8 cellular contexts compared by ENCODE assay signal in the genomic region with DNA sequence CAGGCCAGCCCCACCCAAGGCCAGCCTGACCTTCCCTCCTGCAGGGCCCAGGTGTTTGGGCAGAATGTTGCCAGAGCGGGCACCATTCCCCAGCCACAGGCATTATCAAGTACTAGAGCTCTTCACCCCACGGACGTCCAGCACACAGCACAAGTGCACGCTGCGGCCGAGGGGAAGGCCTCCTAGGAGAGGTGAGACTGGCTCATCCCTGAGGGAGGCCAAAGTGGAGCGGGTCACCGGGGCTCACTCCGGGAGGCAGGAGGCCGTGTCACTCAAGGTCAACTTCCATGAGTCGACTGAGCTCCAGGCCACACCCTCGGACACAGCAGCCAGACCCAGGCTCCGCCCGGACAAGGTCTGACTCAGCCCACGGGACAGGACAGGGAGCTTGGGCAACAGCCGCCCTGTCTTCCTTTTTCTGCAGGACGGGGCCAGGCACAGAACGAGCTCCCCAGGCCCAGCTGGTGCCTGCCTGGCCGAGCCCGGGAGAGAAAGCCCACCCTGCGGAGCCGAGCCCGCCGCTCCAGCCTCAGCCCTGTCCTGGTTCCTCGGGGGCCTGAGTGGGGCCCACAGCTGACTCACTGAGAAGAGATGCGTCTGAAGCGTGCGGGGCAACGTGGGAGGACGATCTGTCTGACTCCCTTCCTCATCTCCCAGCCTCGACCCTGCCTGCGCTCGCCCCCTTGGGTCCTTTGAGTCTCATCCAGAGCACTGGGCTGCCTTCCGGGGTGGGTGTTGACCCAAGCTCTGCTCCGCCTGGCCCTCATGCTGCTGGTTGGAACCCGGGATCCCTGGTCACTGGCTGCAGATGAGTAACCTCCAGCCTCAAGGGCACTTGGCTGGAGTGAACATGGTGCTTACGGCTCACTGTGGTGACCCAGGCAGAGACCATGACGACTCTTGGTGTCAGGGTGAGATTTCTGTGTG. TPM values are rescaled to one million over a fixed set of nuclear protein-coding genes. Genes with fewer than 3 reads are reported as not detected.
DNase-seq lines count a peak whose midpoint lies in the region; ATAC-seq, FAIRE-seq and TF ChIP-seq lines count a peak whose summit lies in the region.

No MANE protein-coding gene starts in this region.

- H3K27ac Mint-ChIP-seq in CD4-positive, alpha-beta memory T cell: peak overlapping the region in 1 of 7 donors; percentile 18
- no peak overlapping the region for H3K27ac Mint-ChIP-seq in activated T-cell treated with anti-CD3 and anti-CD28 coated beads, Interleukin-2, amount 50 U/mL, for 72 hours

- peaks cover 0 to 15% of the 10 kb centered on the region in 2 donors for H3K27me3 Mint-ChIP-seq in CD4-positive, alpha-beta memory T cell
- peaks cover 11% of the 10 kb centered on the region for H3K27me3 Mint-ChIP-seq in activated T-cell treated with anti-CD3 and anti-CD28 coated beads, Interleukin-2, amount 50 U/mL, for 72 hours (ENCODE audit: low read depth)

- ATAC-seq in activated T-cell treated with anti-CD3 and anti-CD28 coated beads, Interleukin-2, amount 50 U/mL, for 72 hours (replicated peaks in 1 of 2): no peak

- H3K9me3 Mint-ChIP-seq in CD4-positive, alpha-beta memory T cell: peaks cover 0 to 2% (median 0%) of the 10 kb centered on the region in 8 donors
- no peaks in the 10 kb centered on the region for H3K9me3 Mint-ChIP-seq in activated T-cell treated with anti-CD3 and anti-CD28 coated beads, Interleukin-2, amount 50 U/mL, for 72 hours

- H3K4me3 ChIP-seq in astrocyte of the spinal cord (ENCODE audit: low read depth, low read length) (no peak overlapping the region), thyroid gland (replicated peaks in 1 of 3) (no peak overlapping the region)
- H3K4me3 ChIP-seq in CD4-positive, alpha-beta memory T cell (ENCODE audit: low read length in 2 of 2): no peak overlapping the region

- H3K27ac ChIP-seq in thyroid gland: peak overlapping the region; percentile 10 to 84 (median 81)
- H3K27ac ChIP-seq in CD4-positive, alpha-beta memory T cell (ENCODE audit: low read depth, low read length): no peak overlapping the region

- intact Hi-C loops in thyroid gland (cut with DNase I): no loop called here
- intact Hi-C loops in CD4-positive, alpha-beta memory T cell (cut with micrococcal nuclease): no loop called here

- H3K4me1 Mint-ChIP-seq in CD4-positive, alpha-beta memory T cell: peaks cover 0 to 10% (median 5%) of the 10 kb centered on the region in 4 donors
- H3K4me1 Mint-ChIP-seq in activated T-cell treated with anti-CD3 and anti-CD28 coated beads, Interleukin-2, amount 50 U/mL, for 72 hours (ENCODE audit: low read depth): no peaks in the 10 kb centered on the region

- DNase-seq in HTR-8/SVneo (ENCODE audit: insufficient read length, low spot score): peak; percentile 93
- peak; percentile 78 for DNase-seq in astrocyte of the spinal cord (ENCODE audit: low read depth, low spot score)
- DNase-seq in islet precursor cell: peak; percentile 96
- peak; percentile 56 to 59 for DNase-seq in thyroid gland
- DNase-seq in CD4-positive, alpha-beta memory T cell: no peak
- DNase-seq in NCI-H187 treated with DMSO at 0.1 percent for 48 hours (lab: John Stamatoyannopoulos, UW): no peak
- no peak for DNase-seq in NCI-H2227 (lab: John Stamatoyannopoulos, UW; ENCODE audit: unreplicated experiment)
- DNase-seq in activated T-cell treated with anti-CD3 and anti-CD28 coated beads, Interleukin-2, amount 50 U/mL, for 72 hours: no peak

- in situ Hi-C loops in astrocyte of the spinal cord (cut with HindIII; ENCODE audit: low sequenced_read_pairs): no loop called here

- CTCF ChIA-PET in CD4-positive, alpha-beta memory T cell (lab: Charles Lee; ENCODE audit: partially characterized antibody): no interaction called here

- no peaks in the 10 kb centered on the region for H3K36me3 ChIP-seq in thyroid gland
- no peaks in the 10 kb centered on the region for H3K36me3 ChIP-seq in CD4-positive, alpha-beta memory T cell (ENCODE audit: insufficient read depth, low read length)

- 77% methylated on average over 15 to 30 of the region's 38 CpGs for WGBS in thyroid gland, 2 donors

- H3K27me3 ChIP-seq in thyroid gland: no peaks in the 10 kb centered on the region
- no peaks in the 10 kb centered on the region for H3K27me3 ChIP-seq in CD4-positive, alpha-beta memory T cell (ENCODE audit: insufficient read depth, low read length)

- TF ChIP-seq CTCF in astrocyte of the spinal cord (IDR thresholded peaks at IDR 0.05; ENCODE audit: low read depth, low read length): no peak
- TF ChIP-seq CTCF in thyroid gland (IDR thresholded peaks at IDR 0.05): no peak

- H3K9me3 ChIP-seq in thyroid gland: no peaks in the 10 kb centered on the region
- H3K9me3 ChIP-seq in CD4-positive, alpha-beta memory T cell (ENCODE audit: control insufficient read depth in 1 of 2, low read length in 2 of 2): no peaks in the 10 kb centered on the region

- TF ChIP-seq POLR2A in thyroid gland (IDR thresholded peaks at IDR 0.05): peak in 1 of 2 donors; percentile 25

- FAIRE-seq in HTR-8/SVneo (lab: Jason Lieb, UNC): peak; percentile 94

- H3K4me1 ChIP-seq in thyroid gland: peaks cover 24 to 43% of the 10 kb centered on the region in 2 donors
- H3K4me1 ChIP-seq in CD4-positive, alpha-beta memory T cell (ENCODE audit: insufficient read depth, low read length): peaks cover 6% of the 10 kb centered on the region

- no peaks in the 10 kb centered on the region for H3K36me3 Mint-ChIP-seq in CD4-positive, alpha-beta memory T cell
- H3K36me3 Mint-ChIP-seq in activated T-cell treated with anti-CD3 and anti-CD28 coated beads, Interleukin-2, amount 50 U/mL, for 72 hours (ENCODE audit: insufficient read depth in 2 of 2): no peaks in the 10 kb centered on the region

- POLR2A ChIA-PET in CD4-positive, alpha-beta memory T cell (lab: Charles Lee; ENCODE audit: partially characterized antibody): no interaction called here

- no peak overlapping the region for H3K4me3 Mint-ChIP-seq in CD4-positive, alpha-beta memory T cell
- no peak overlapping the region for H3K4me3 Mint-ChIP-seq in activated T-cell treated with anti-CD3 and anti-CD28 coated beads, Interleukin-2, amount 50 U/mL, for 72 hours

RNA-seq across cellular contexts. Expression of gene SLC49A3, which starts 1.6 kb away (rescaled TPM):
- 10 to 100 TPM; 14.9 to 27.1 (median 18.3) TPM for total RNA-seq in thyroid gland
- 1 to 10 TPM; 1.0 to 1.7 TPM for total RNA-seq in CD4-positive, alpha-beta memory T cell
- not detected for polyA plus RNA-seq in CD4-positive, alpha-beta memory T cell
- under 1 TPM; 0.29 to 0.37 TPM for total RNA-seq in activated T-cell treated with anti-CD3 and anti-CD28 coated beads, Interleukin-2, amount 50 U/mL, for 72 hours

RNA-seq across cellular contexts. Expression of gene MYL5, which starts 13.0 kb away (rescaled TPM):
- total RNA-seq in thyroid gland: 10 to 100 TPM; 13.0 to 17.5 (median 14.2) TPM
- 10 to 100 TPM; 12.1 to 15.4 TPM for total RNA-seq in CD4-positive, alpha-beta memory T cell
- 1 to 10 TPM; 2.1 to 3.2 TPM for polyA plus RNA-seq in CD4-positive, alpha-beta memory T cell
- total RNA-seq in activated T-cell treated with anti-CD3 and anti-CD28 coated beads, Interleukin-2, amount 50 U/mL, for 72 hours: 10 to 100 TPM; 21.3 TPM

RNA-seq across cellular contexts. Expression of gene ATP5ME, which starts 13.2 kb away (rescaled TPM):
- 100 to 1,000 TPM in 2 of 4 donors, 10 to 100 TPM in 2; 82.2 to 144 (median 106) TPM for total RNA-seq in thyroid gland
- 100 to 1,000 TPM; 137 to 152 TPM for total RNA-seq in CD4-positive, alpha-beta memory T cell
- 100 to 1,000 TPM; 419 to 542 TPM for polyA plus RNA-seq in CD4-positive, alpha-beta memory T cell
- total RNA-seq in activated T-cell treated with anti-CD3 and anti-CD28 coated beads, Interleukin-2, amount 50 U/mL, for 72 hours: 100 to 1,000 TPM; 108 to 125 TPM

RNA-seq across cellular contexts. Expression of gene PCGF3, which starts 18.3 kb away (rescaled TPM):
- 10 to 100 TPM; 41.4 to 60.0 (median 50.2) TPM for total RNA-seq in thyroid gland
- total RNA-seq in CD4-positive, alpha-beta memory T cell: 10 to 100 TPM; 66.1 to 73.8 TPM
- polyA plus RNA-seq in CD4-positive, alpha-beta memory T cell: 1 to 10 TPM; 2.9 to 5.0 TPM
- total RNA-seq in activated T-cell treated with anti-CD3 and anti-CD28 coated beads, Interleukin-2, amount 50 U/mL, for 72 hours: 10 to 100 TPM; 31.5 to 35.5 TPM

Comparison
In these comparisons a context has a peak if more than half of its experiments do, and no peak if none do; other contexts are left out.
1. DNase-seq: peak in HTR-8/SVneo (single experiment), astrocyte of the spinal cord (single experiment), islet precursor cell (single experiment) and thyroid gland (2 of 2); none in CD4-positive, alpha-beta memory T cell (0 of 5), NCI-H187 treated with DMSO at 0.1 percent for 48 hours (single experiment), NCI-H2227 (single experiment) and activated T-cell treated with anti-CD3 and anti-CD28 coated beads, Interleukin-2, amount 50 U/mL, for 72 hours (0 of 2).
2. RNA of gene SLC49A3, which starts 1.6 kb away (total RNA-seq): 14.9 to 27.1 TPM in thyroid gland; 1.0 to 1.7 TPM in CD4-positive, alpha-beta memory T cell and 0.29 to 0.37 TPM in activated T-cell treated with anti-CD3 and anti-CD28 coated beads, Interleukin-2, amount 50 U/mL, for 72 hours; every median in the first group is over 4 times any median in the second.